Comparison of ENCODE assay signal across 16 cellular contexts in the genomic region with DNA sequence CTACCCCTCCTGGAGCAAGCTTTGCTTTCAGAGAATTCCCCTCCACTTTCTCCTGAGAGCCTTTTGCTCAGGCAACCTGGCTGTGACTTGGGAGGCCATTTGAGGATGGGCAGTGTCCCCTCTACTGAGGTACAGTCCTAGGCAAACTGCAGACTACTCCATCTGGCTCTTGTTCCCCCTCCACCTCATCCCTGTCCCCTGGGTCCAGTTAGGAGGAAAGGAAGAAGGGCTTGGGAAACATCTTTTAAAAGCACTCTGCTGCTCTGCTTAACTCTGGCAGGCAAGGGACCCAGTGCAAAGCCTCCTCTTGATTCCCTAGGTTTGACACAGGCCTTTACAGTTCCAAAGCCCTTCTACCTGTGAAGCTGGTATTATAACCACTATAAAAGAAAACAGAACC.
DNase-seq lines count a peak whose midpoint lies in the region; TF ChIP-seq lines count a peak whose summit lies in the region.
"Had no signal": no experiment of that assay in that cellular context is flagged by ENCODE, and none has a peak within 500 bp of the region (broad histone marks: within the 10 kb centered on the region; RNA-seq: fewer than 3 reads in every experiment).

No MANE protein-coding gene starts in this region.

- no peak overlapping the region for H3K27ac Mint-ChIP-seq in H9
- H3K27ac Mint-ChIP-seq in brain, result peak overlapping the region; percentile 42 to 99 (median 95)
- H3K27ac Mint-ChIP-seq: activated CD8-positive, alpha-beta T cell treated with anti-CD3 and anti-CD28 coated beads for 36 hours; activated T-helper 1 cell treated with anti-CD3 and anti-CD28 coated beads, Interleukin-12 subunit alpha, Interleukin-12 subunit beta, Interleukin-2, Interleukin-4 antibody, amounts not matched to agents 30 ng/mL and 10 ng/mL and 1 ng/mL, durations not matched to agents 14 hours and 24 hours and 36 hours; CD4-positive, CD25-positive, alpha-beta regulatory T cell had no signal

- no peak overlapping the region for H4K91ac ChIP-seq in H9 (ENCODE audit: insufficient read length, low read depth, low read length)

- POLR2A ChIA-PET in AG04450 (lab: Yijun Ruan, JAX), result no interaction called here

- peak overlapping the region; percentile 91 for H3K4me3 ChIP-seq in AG04450 (ENCODE audit: low read depth, low read length)
- H3K4me3 ChIP-seq in iPS-18c (ENCODE audit: insufficient read depth, low read depth, low read length), result peak overlapping the region; percentile 84
- H3K4me3 ChIP-seq in ascending aorta, result no peak overlapping the region
- no peak overlapping the region for H3K4me3 ChIP-seq in coronary artery

- peaks cover 0 to 3% of the 10 kb centered on the region in 2 donors for H3K36me3 ChIP-seq in ascending aorta
- H3K36me3 ChIP-seq: stomach had no signal

- no peak overlapping the region for H3K4ac ChIP-seq in H9 (ENCODE audit: low read depth, low read length)

- no peak overlapping the region for H2AK5ac ChIP-seq in H9 (ENCODE audit: insufficient read length, low read length)

- H3K4me1 Mint-ChIP-seq in H9, result peaks cover 28 to 32% of the 10 kb centered on the region in 2 experiments
- peaks cover 52% of the 10 kb centered on the region for H3K4me1 Mint-ChIP-seq in brain

- no peaks in the 10 kb centered on the region for H3K79me1 ChIP-seq in H9 (ENCODE audit: insufficient read depth, low read depth, low read length, poor library complexity, severe bottlenecking)

- no peak overlapping the region for H3K14ac ChIP-seq in H9 (ENCODE audit: insufficient read depth, low read length)

- H3K9me3 Mint-ChIP-seq in H9 (peaks cover 0 to 4% of the 10 kb centered on the region in 2 experiments; a peak in 2 of 5 replicates), brain (peaks cover 0 to 3% (median 0%) of the 10 kb centered on the region in 5 experiments)
- H3K9me3 Mint-ChIP-seq: activated CD8-positive, alpha-beta T cell treated with anti-CD3 and anti-CD28 coated beads for 36 hours; activated T-helper 1 cell treated with anti-CD3 and anti-CD28 coated beads, Interleukin-12 subunit alpha, Interleukin-12 subunit beta, Interleukin-2, Interleukin-4 antibody, amounts not matched to agents 30 ng/mL and 10 ng/mL and 1 ng/mL, durations not matched to agents 14 hours and 24 hours and 36 hours had no signal

- DNase-seq in AG04450 (ENCODE audit: low read depth, low spot score), result no peak
- DNase-seq in H9, result no peak
- no peak for DNase-seq in ascending aorta (ENCODE audit: low spot score in 2 of 2)
- no peak for DNase-seq in coronary artery (ENCODE audit: low spot score)
- no peak for DNase-seq in NCI-H1930 (lab: John Stamatoyannopoulos, UW)
- no peak for DNase-seq in AG08395 (ENCODE audit: low spot score)
- DNase-seq: activated CD8-positive, alpha-beta T cell treated with anti-CD3 and anti-CD28 coated beads for 36 hours; CD4-positive, CD25-positive, alpha-beta regulatory T cell; foreskin keratinocyte; HCEC 1CT; NCI-H1092 treated with DMSO at 0.1 percent for 48 hours; OCI-M1; stomach had no signal

- H3K9ac ChIP-seq in H9 (ENCODE audit: extremely low read depth, insufficient read length, low read length), result no peak overlapping the region

- H2BK12ac ChIP-seq in H9 (ENCODE audit: insufficient read length, low read depth, low read length), result no peak overlapping the region

- no peak overlapping the region for H3K56ac ChIP-seq in H9 (ENCODE audit: insufficient read length, low read depth, low read length)

- H3K27me3 ChIP-seq in AG04450 (ENCODE audit: control insufficient read depth, insufficient read depth, low read length) (no peaks in the 10 kb centered on the region), H9 (ENCODE audit: insufficient read depth, low read length) (peaks cover 5% of the 10 kb centered on the region; the same call in 1 of the 2 replicates), ascending aorta (no peaks in the 10 kb centered on the region)

- H3K27me3 Mint-ChIP-seq in H9 (ENCODE audit: low read depth) (peaks cover 84% of the 10 kb centered on the region), brain (peaks cover 38% of the 10 kb centered on the region)

- H2BK120ac ChIP-seq in H9 (ENCODE audit: low read depth, low read length, poor library complexity, severe bottlenecking), result no peak overlapping the region

- CTCF ChIA-PET in AG04450 (lab: Charles Lee), result no interaction called here

- peaks cover 0 to 3% (median 0%) of the 10 kb centered on the region in 3 experiments; a peak in 4 of 7 replicates for H3K36me3 Mint-ChIP-seq in H9 (ENCODE audit: insufficient read depth in 1 of 3, low read depth in 3 of 3)
- H3K36me3 Mint-ChIP-seq in brain, result peaks cover 11% of the 10 kb centered on the region

- no peak overlapping the region for H2BK5ac ChIP-seq in H9 (ENCODE audit: insufficient read length, low read length)

- TF ChIP-seq CTCF in AG04450 (IDR thresholded peaks at IDR 0.05; ENCODE audit: low read depth, low read length) (no peak), H9 (conservative IDR thresholded peaks at IDR 0.05) (no peak), brain (conservative IDR thresholded peaks at IDR 0.05) (no peak), ascending aorta (IDR thresholded peaks at IDR 0.05) (no peak), coronary artery (IDR thresholded peaks at IDR 0.05) (no peak)

- no peak overlapping the region for H3K18ac ChIP-seq in H9 (ENCODE audit: insufficient read length, low read depth, low read length)

- no peak overlapping the region for H3T11ph ChIP-seq in H9 (ENCODE audit: low read length)

- H3K4me1 ChIP-seq in H9 (ENCODE audit: insufficient read depth, low read length), result peaks cover 6% of the 10 kb centered on the region
- peaks cover 20 to 26% of the 10 kb centered on the region in 2 donors for H3K4me1 ChIP-seq in ascending aorta

- peak overlapping the region; percentile 80 for H3K4me2 ChIP-seq in H9 (ENCODE audit: insufficient read depth, insufficient read length, low read length)

- H3K23ac ChIP-seq in H9 (ENCODE audit: insufficient read length, low read depth, low read length), result no peak overlapping the region

- H2BK20ac ChIP-seq in H9 (ENCODE audit: low read depth, low read length, poor library complexity, severe bottlenecking), result no peak overlapping the region

- peaks cover 34% of the 10 kb centered on the region for H3K23me2 ChIP-seq in H9 (ENCODE audit: insufficient read length, low read depth, low read length, poor library complexity, severe bottlenecking)

- no peak overlapping the region for H2AFZ ChIP-seq in H9 (ENCODE audit: low read length)

- no peaks in the 10 kb centered on the region for H4K20me1 ChIP-seq in H9 (ENCODE audit: control insufficient read depth, insufficient read depth, insufficient read length)

- no peaks in the 10 kb centered on the region; the same call in 1 of the 2 replicates for H3K79me2 ChIP-seq in H9 (ENCODE audit: insufficient read depth, low read length)

- no peak overlapping the region for H4K8ac ChIP-seq in H9 (replicated peaks; ENCODE audit: insufficient read length, low read depth, low read length)

- no peaks in the 10 kb centered on the region; the same call in 1 of the 2 replicates for H3K9me3 ChIP-seq in AG04450 (ENCODE audit: control insufficient read depth, insufficient read depth, low read length)
- H3K9me3 ChIP-seq in H9 (ENCODE audit: control insufficient read depth, low read depth, low read length), result no peaks in the 10 kb centered on the region
- no peaks in the 10 kb centered on the region for H3K9me3 ChIP-seq in iPS-18c (ENCODE audit: control insufficient read depth, insufficient read depth, low read length)
- no peaks in the 10 kb centered on the region for H3K9me3 ChIP-seq in ascending aorta
- H3K9me3 ChIP-seq: stomach had no signal

- H4K5ac ChIP-seq in H9 (ENCODE audit: insufficient read length, low read depth, low read length), result no peak overlapping the region

- H3K27ac ChIP-seq in AG04450 (ENCODE audit: low read depth, low read length) (no peak overlapping the region), H9 (ENCODE audit: insufficient read length, low read depth, low read length) (no peak overlapping the region), ascending aorta (no peak overlapping the region), coronary artery (no peak overlapping the region)
- H3K27ac ChIP-seq: foreskin keratinocyte had no signal

- H2BK15ac ChIP-seq in H9 (ENCODE audit: low read depth, low read length), result no peak overlapping the region

- H3K4me3 Mint-ChIP-seq in H9 (peak overlapping the region; percentile 78 to 93; a peak in 4 of 5 replicates), brain (peak overlapping the region; percentile 93 to 96 (median 95))
- H3K4me3 Mint-ChIP-seq: activated CD8-positive, alpha-beta T cell treated with anti-CD3 and anti-CD28 coated beads for 36 hours; activated T-helper 1 cell treated with anti-CD3 and anti-CD28 coated beads, Interleukin-12 subunit alpha, Interleukin-12 subunit beta, Interleukin-2, Interleukin-4 antibody, amounts not matched to agents 30 ng/mL and 10 ng/mL and 1 ng/mL, durations not matched to agents 14 hours and 24 hours and 36 hours; CD4-positive, CD25-positive, alpha-beta regulatory T cell had no signal

- intact Hi-C loops in ascending aorta (cut with DNase I), result loop anchor here (5.0 kb wide), 1 partner anchor 85 kb away; no protein-coding TSS in a partner anchor

Comparison
In these comparisons a context has a peak if more than half of its experiments do, and no peak if none do; other contexts are left out.
1. H3K4me3 ChIP-seq: peak in AG04450 (single experiment) and iPS-18c (single experiment); none in ascending aorta (0 of 2) and coronary artery (single experiment).
2. H3K27ac Mint-ChIP-seq: peak in brain (5 of 5); none in H9 (0 of 3).